Comparison of ENCODE assay signal across 23 cellular contexts in genomic region chr15:62301993-62302665, GRCh38.
DNase-seq lines count a peak whose midpoint lies in the region; ATAC-seq and TF ChIP-seq lines count a peak whose summit lies in the region.
"Had no signal": no experiment of that assay in that cellular context is flagged by ENCODE, and none has a peak within 500 bp of the region (broad histone marks: within the 10 kb centered on the region; RNA-seq: fewer than 3 reads in every experiment).

No MANE protein-coding gene starts in this region.

- no peaks in the 10 kb centered on the region for H3K27me3 ChIP-seq in heart right ventricle
- peaks cover 4% of the 10 kb centered on the region for H3K27me3 ChIP-seq in osteoblast (ENCODE audit: insufficient read depth, low read length)
- no peaks in the 10 kb centered on the region for H3K27me3 ChIP-seq in Peyer's patch
- H3K27me3 ChIP-seq: ascending aorta, colonic mucosa, gastroesophageal sphincter had no signal

- 51 to 59% methylated on average over 3 of the region's 3 CpGs for WGBS in heart right ventricle, 2 donors

- DNase-seq in AG20443 (ENCODE audit: low spot score) (peak; percentile 35), heart right ventricle (no peak), osteoblast (ENCODE audit: insufficient read length, low spot score, missing footprints) (peak; percentile 57), dermis blood vessel endothelial cell (no peak), Peyer's patch (no peak), amniotic stem cell (lab: John Stamatoyannopoulos, UW) (no peak)
- no peak for DNase-seq in activated T-cell treated with anti-CD3 and anti-CD28 coated beads, Interleukin-2, amount 50 U/mL, for 72 hours
- DNase-seq: activated naive CD4-positive, alpha-beta T cell; activated T-cell treated with anti-CD3 and anti-CD28 coated beads for 4 hours; colonic mucosa; MV-4-11; NCI-H187; NCI-H345; NK-92 treated with Interleukin-12 subunit alpha and Interleukin-12 subunit beta, amount 100 ng/mL, for 24 hours; retina; stimulated activated naive B cell treated with anti-CD40 and anti-IgM and Interleukin-4, amounts not matched to agents 10 μg/mL and 1 μg/mL and 100 μg/mL, for 72 hours; trophoblast cell had no signal

- no peaks in the 10 kb centered on the region for H3K36me3 Mint-ChIP-seq in activated T-cell treated with anti-CD3 and anti-CD28 coated beads, Interleukin-2, amount 50 U/mL, for 72 hours (ENCODE audit: insufficient read depth in 2 of 2)
- H3K36me3 Mint-ChIP-seq: stimulated activated naive B cell treated with anti-CD40 and anti-IgM and Interleukin-4, amounts not matched to agents 10 μg/mL and 1 μg/mL and 100 μg/mL, for 72 hours had no signal

- no peaks in the 10 kb centered on the region for H4K20me1 ChIP-seq in osteoblast (ENCODE audit: insufficient read depth, low read length)

- intact Hi-C loops in heart right ventricle (cut with DNase I) = loop anchor here in 3 of 10 donors (10.0 kb wide), 2 partner anchors 227 to 427 kb away; no protein-coding TSS in a partner anchor

- H3K27ac ChIP-seq in heart right ventricle = no peak overlapping the region
- no peak overlapping the region for H3K27ac ChIP-seq in osteoblast (ENCODE audit: low read depth, low read length)
- H3K27ac ChIP-seq in Peyer's patch = no peak overlapping the region
- H3K27ac ChIP-seq: ascending aorta, colonic mucosa, gastroesophageal sphincter had no signal

- H3K4me1 ChIP-seq in heart right ventricle (peaks cover 0 to 19% (median 8%) of the 10 kb centered on the region in 9 donors), osteoblast (ENCODE audit: insufficient read depth, low read length) (peaks cover 5% of the 10 kb centered on the region), Peyer's patch (no peaks in the 10 kb centered on the region)
- H3K4me1 ChIP-seq: colonic mucosa had no signal

- ATAC-seq in SK-N-SH treated with all-trans-retinoic acid at 6 μM for 48 hours (peak; percentile 54), heart right ventricle (peak in 7 of 8 donors; percentile 55 to 88 (median 72))
- ATAC-seq in activated T-cell treated with anti-CD3 and anti-CD28 coated beads, Interleukin-2, amount 50 U/mL, for 72 hours (replicated peaks in 1 of 2) = no peak
- ATAC-seq: gastroesophageal sphincter; HCT116; K562; stimulated activated naive B cell treated with anti-CD40 and anti-IgM and Interleukin-4, amounts not matched to agents 10 μg/mL and 1 μg/mL and 100 μg/mL, for 72 hours had no signal

- H3K79me2 ChIP-seq in osteoblast (ENCODE audit: insufficient read depth, low read length) = no peaks in the 10 kb centered on the region

- H3K9me3 ChIP-seq in heart right ventricle (no peaks in the 10 kb centered on the region), osteoblast (ENCODE audit: low read depth, low read length) (no peaks in the 10 kb centered on the region), Peyer's patch (no peaks in the 10 kb centered on the region)
- H3K9me3 ChIP-seq: ascending aorta, colonic mucosa, gastroesophageal sphincter had no signal

- H3K9me3 Mint-ChIP-seq in activated T-cell treated with anti-CD3 and anti-CD28 coated beads, Interleukin-2, amount 50 U/mL, for 72 hours = no peaks in the 10 kb centered on the region
- H3K9me3 Mint-ChIP-seq: neural crest cell; stimulated activated naive B cell treated with anti-CD40 and anti-IgM and Interleukin-4, amounts not matched to agents 10 μg/mL and 1 μg/mL and 100 μg/mL, for 72 hours had no signal

- H3K27me3 Mint-ChIP-seq in activated T-cell treated with anti-CD3 and anti-CD28 coated beads, Interleukin-2, amount 50 U/mL, for 72 hours (ENCODE audit: low read depth) = peaks cover 19% of the 10 kb centered on the region

- H3K36me3 ChIP-seq in heart right ventricle (no peaks in the 10 kb centered on the region), osteoblast (ENCODE audit: insufficient read depth, low read length) (no peaks in the 10 kb centered on the region), Peyer's patch (no peaks in the 10 kb centered on the region)
- H3K36me3 ChIP-seq: ascending aorta, colonic mucosa, gastroesophageal sphincter had no signal

- H3K4me2 ChIP-seq in osteoblast (ENCODE audit: insufficient read depth, low read length) = no peak overlapping the region

- no peak overlapping the region for H2AFZ ChIP-seq in osteoblast (ENCODE audit: low read length)

- H3K4me1 Mint-ChIP-seq in activated T-cell treated with anti-CD3 and anti-CD28 coated beads, Interleukin-2, amount 50 U/mL, for 72 hours (ENCODE audit: low read depth) = peaks cover 7% of the 10 kb centered on the region
- H3K4me1 Mint-ChIP-seq: neural crest cell had no signal

- no peak overlapping the region for H3K27ac Mint-ChIP-seq in activated T-cell treated with anti-CD3 and anti-CD28 coated beads, Interleukin-2, amount 50 U/mL, for 72 hours
- H3K27ac Mint-ChIP-seq: stimulated activated naive B cell treated with anti-CD40 and anti-IgM and Interleukin-4, amounts not matched to agents 10 μg/mL and 1 μg/mL and 100 μg/mL, for 72 hours had no signal

- TF ChIP-seq CTCF in heart right ventricle (IDR thresholded peaks at IDR 0.05) (no peak), osteoblast (IDR thresholded peaks at IDR 0.05; ENCODE audit: extremely low read depth, low read depth, low read length) (no peak), Peyer's patch (IDR thresholded peaks at IDR 0.05) (no peak)

- H3K4me3 ChIP-seq in heart right ventricle = no peak overlapping the region
- no peak overlapping the region for H3K4me3 ChIP-seq in osteoblast (ENCODE audit: insufficient read depth, low read length)
- H3K4me3 ChIP-seq in Peyer's patch = no peak overlapping the region
- H3K4me3 ChIP-seq: ascending aorta, colonic mucosa, gastroesophageal sphincter, K562 had no signal

- no peak for TF ChIP-seq POLR2A in Peyer's patch (IDR thresholded peaks at IDR 0.05)

- H3K4me3 Mint-ChIP-seq in activated T-cell treated with anti-CD3 and anti-CD28 coated beads, Interleukin-2, amount 50 U/mL, for 72 hours = no peak overlapping the region
- H3K4me3 Mint-ChIP-seq: neural crest cell; stimulated activated naive B cell treated with anti-CD40 and anti-IgM and Interleukin-4, amounts not matched to agents 10 μg/mL and 1 μg/mL and 100 μg/mL, for 72 hours had no signal

TF ChIP-seq in SK-N-SH treated with all-trans-retinoic acid at 6 μM for 48 hours, 23 proteins besides CTCF, POLR2A, EP300 and RAD21:
- TF ChIP-seq ZFP3 (CRISPR knock-in tag; IDR thresholded peaks at IDR 0.05) = no peak
- no peak for TF ChIP-seq ESRRG (CRISPR knock-in tag; IDR thresholded peaks at IDR 0.05)
- TF ChIP-seq TCF4 (CRISPR knock-in tag; IDR thresholded peaks at IDR 0.05; ENCODE audit: borderline replicate concordance) = peak; percentile 79
- TF ChIP-seq ARNTL (CRISPR knock-in tag; IDR thresholded peaks at IDR 0.05; ENCODE audit: borderline replicate concordance, low read depth) = no peak
- no peak for TF ChIP-seq CSRNP3 (CRISPR knock-in tag; IDR thresholded peaks at IDR 0.05)
- TF ChIP-seq BACH2 (CRISPR knock-in tag; IDR thresholded peaks at IDR 0.05; ENCODE audit: borderline replicate concordance) = no peak
- TF ChIP-seq GLIS3 (CRISPR knock-in tag; IDR thresholded peaks at IDR 0.05) = no peak
- no peak for TF ChIP-seq ZFP30 (CRISPR knock-in tag; IDR thresholded peaks at IDR 0.05)

Comparison
In these comparisons a context has a peak if more than half of its experiments do, and no peak if none do; other contexts are left out.
1. DNase-seq: peak in AG20443 (single experiment) and osteoblast (single experiment); none in heart right ventricle (0 of 2), dermis blood vessel endothelial cell (single experiment), Peyer's patch (0 of 3), amniotic stem cell (single experiment) and activated T-cell treated with anti-CD3 and anti-CD28 coated beads, Interleukin-2, amount 50 U/mL, for 72 hours (0 of 2).
2. ATAC-seq: peak in SK-N-SH treated with all-trans-retinoic acid at 6 μM for 48 hours (single experiment) and heart right ventricle (7 of 8); none in activated T-cell treated with anti-CD3 and anti-CD28 coated beads, Interleukin-2, amount 50 U/mL, for 72 hours (0 of 2).